8 cellular contexts compared by ENCODE assay signal in genomic region chr17:57892820-57893595, GRCh38. TPM values are rescaled to one million over a fixed set of nuclear protein-coding genes. Genes with fewer than 3 reads are reported as not detected.
DNase-seq lines count a peak whose midpoint lies in the region; ATAC-seq, FAIRE-seq and TF ChIP-seq lines count a peak whose summit lies in the region.

No MANE protein-coding gene starts in this region.

- peaks cover 24% of the 10 kb centered on the region for H3K79me2 ChIP-seq in ACC112 (ENCODE audit: control insufficient read depth, insufficient read depth, low read length, unreplicated experiment)

- peaks cover 70% of the 10 kb centered on the region for H3K4me1 Mint-ChIP-seq in HFFc6 (ENCODE audit: low read depth)

- no peak for TF ChIP-seq POLR2A in lower leg skin (IDR thresholded peaks at IDR 0.05)

- H3K36me3 Mint-ChIP-seq in HFFc6 (ENCODE audit: low read depth) = peaks cover 6% of the 10 kb centered on the region; the same call in 1 of the 2 replicates

- 11 to 16% methylated on average over 16 of the region's 16 CpGs for WGBS in lower leg skin, 2 donors

- H3K27ac Mint-ChIP-seq in HFFc6 = peak overlapping the region; percentile 99

- peak overlapping the region; percentile 55 for H3K4me3 ChIP-seq in ACC112 (ENCODE audit: low read depth, low read length)
- no peak overlapping the region for H3K4me3 ChIP-seq in lower leg skin (ENCODE audit: low read depth, poor library complexity, severe bottlenecking)

- H3K9me3 Mint-ChIP-seq in HFFc6 = no peaks in the 10 kb centered on the region

- peaks cover 59% of the 10 kb centered on the region for H3K4me1 ChIP-seq in ACC112 (ENCODE audit: control insufficient read depth, insufficient read depth, low read length, unreplicated experiment)

- peaks cover 6% of the 10 kb centered on the region for H3K27me3 Mint-ChIP-seq in HFFc6 (ENCODE audit: insufficient read depth)

- H3K27me3 ChIP-seq in ACC112 (ENCODE audit: insufficient read depth, low read length) = no peaks in the 10 kb centered on the region

- TF ChIP-seq CTCF in HFFc6 (IDR thresholded peaks at IDR 0.05) (peak; percentile 21), lower leg skin (IDR thresholded peaks at IDR 0.05) (no peak)

- intact Hi-C loops in lower leg skin (cut with DNase I; ENCODE audit: low total_unique reads) = no loop called here

- peak overlapping the region; percentile 97 for H3K27ac ChIP-seq in ACC112 (ENCODE audit: low read depth, low read length)

- ATAC-seq in HG02798 (IDR thresholded peaks at IDR 0.05; ENCODE audit: poor library complexity, unreplicated experiment) = no peak
- no peak for ATAC-seq in HG02571 (IDR thresholded peaks at IDR 0.05; ENCODE audit: unreplicated experiment)

- H3K36me3 ChIP-seq in ACC112 (ENCODE audit: insufficient read depth, low read length) = no peaks in the 10 kb centered on the region

- H3K4me3 Mint-ChIP-seq in HFFc6 = peak overlapping the region; percentile 85

- H2AFZ ChIP-seq in ACC112 (ENCODE audit: low read length, unreplicated experiment) = no peak overlapping the region

- DNase-seq in HFFc6 = peak; percentile 99
- peak; percentile 97 for DNase-seq in RCC 7860 (ENCODE audit: low spot score)
- peak; percentile 83 for DNase-seq in ecto neural progenitor cell (ENCODE audit: low spot score)
- peak; percentile 95 to 97 for DNase-seq in lower leg skin (ENCODE audit: low spot score in 2 of 2)
- peak; percentile 99 for DNase-seq in stromal cell of bone marrow (ENCODE audit: low read depth)

- peak; percentile 96 for FAIRE-seq in RCC 7860 (lab: Jason Lieb, UNC)

RNA-seq across cellular contexts. Expression of gene MRPS23, which starts 43.2 kb away (rescaled TPM):
- total RNA-seq in HFFc6 (2021; fragmentation: NEBNext Ultra II Directional; extraction: Animal tissue kit (Norgen Biotek cat#: 25700)) = 10 to 100 TPM; 47.0 to 62.5 (median 56.4) TPM
- 10 to 100 TPM; 12.2 to 17.8 (median 15.0) TPM for total RNA-seq in lower leg skin
